Comparison of ENCODE assay signal across 8 cellular contexts in genomic region chr3:177041021-177041729, GRCh38.
DNase-seq lines count a peak whose midpoint lies in the region; ATAC-seq lines count a peak whose summit lies in the region.

No MANE protein-coding gene starts in this region.

- no peak overlapping the region for H4K8ac ChIP-seq in trophoblast cell (ENCODE audit: low read depth, low read length)

- no peak overlapping the region for H3K4me3 ChIP-seq in trophoblast cell (ENCODE audit: low read depth, low read length)

- no peak overlapping the region for H4K12ac ChIP-seq in trophoblast cell (ENCODE audit: low read depth, low read length)

- H3K4ac ChIP-seq in trophoblast cell (ENCODE audit: low read depth, low read length), result no peak overlapping the region

- no peak overlapping the region for H4K91ac ChIP-seq in trophoblast cell (ENCODE audit: low read depth, low read length)

- H3K14ac ChIP-seq in trophoblast cell (ENCODE audit: low read length), result no peak overlapping the region

- no peaks in the 10 kb centered on the region for H3K79me2 ChIP-seq in trophoblast cell (ENCODE audit: control insufficient read depth, insufficient read depth, low read length, poor library complexity)

- DNase-seq in EL (peak; percentile 17), NCI-H1092 (lab: John Stamatoyannopoulos, UW) (peak; percentile 19), trophoblast cell (no peak), NCI-H526 treated with DMSO at 0.1 percent for 48 hours (lab: John Stamatoyannopoulos, UW) (no peak), ureter (ENCODE audit: low spot score) (no peak)
- DNase-seq in activated CD4-positive, CD25-positive, alpha-beta regulatory T cell (lab: John Stamatoyannopoulos, UW), result no peak

- H3K4me2 ChIP-seq in trophoblast cell (ENCODE audit: low read length), result no peak overlapping the region

- H3K9ac ChIP-seq in trophoblast cell (ENCODE audit: low read length), result no peak overlapping the region

- peaks cover 2% of the 10 kb centered on the region for H3K79me1 ChIP-seq in trophoblast cell (ENCODE audit: low read length)

- H2AFZ ChIP-seq in trophoblast cell (ENCODE audit: insufficient read depth, low read length, poor library complexity), result no peak overlapping the region

- peaks cover 8 to 10% of the 10 kb centered on the region in 2 experiments for H3K36me3 ChIP-seq in trophoblast cell (ENCODE audit: control insufficient read depth in 1 of 2, insufficient read depth in 2 of 2, low read length in 2 of 2)

- no peak overlapping the region for H2AK5ac ChIP-seq in trophoblast cell (ENCODE audit: low read length)

- no peak overlapping the region for H3K27ac ChIP-seq in trophoblast cell (ENCODE audit: low read depth, low read length)

- H2BK5ac ChIP-seq in trophoblast cell (ENCODE audit: low read depth, low read length, poor library complexity), result no peak overlapping the region

- no peak overlapping the region for H2BK12ac ChIP-seq in trophoblast cell (ENCODE audit: low read length)

- no peaks in the 10 kb centered on the region for H3K9me3 ChIP-seq in trophoblast cell (ENCODE audit: insufficient read depth, low read depth, low read length)

- peak overlapping the region; percentile 23 for H3K18ac ChIP-seq in trophoblast cell (ENCODE audit: low read length)

- peaks cover 2 to 3% of the 10 kb centered on the region in 2 experiments for H3K4me1 ChIP-seq in trophoblast cell (ENCODE audit: control insufficient read depth in 1 of 2, insufficient read depth in 2 of 2, low read length in 2 of 2)

- no CpG with 5 or more reads among the region's 2 CpGs for WGBS in trophoblast cell (ENCODE audit: extremely low coverage, insufficient coverage, insufficient read length)

- H3K27me3 ChIP-seq in trophoblast cell (ENCODE audit: insufficient read depth, low read length), result no peaks in the 10 kb centered on the region

- H2BK120ac ChIP-seq in trophoblast cell (ENCODE audit: insufficient read depth, low read length, poor library complexity), result no peak overlapping the region

- no peak overlapping the region for H3K23ac ChIP-seq in trophoblast cell (ENCODE audit: low read length)

- ATAC-seq in esophagus mucosa (peak; percentile 43), GM19467 (IDR thresholded peaks at IDR 0.05; ENCODE audit: unreplicated experiment) (no peak)

Comparison
In these comparisons a context has a peak if more than half of its experiments do, and no peak if none do; other contexts are left out.
1. DNase-seq: peak in EL (single experiment) and NCI-H1092 (single experiment); none in trophoblast cell (0 of 2), activated CD4-positive, CD25-positive, alpha-beta regulatory T cell (0 of 4), NCI-H526 treated with DMSO at 0.1 percent for 48 hours (single experiment) and ureter (single experiment).